12 cellular contexts compared by ENCODE assay signal in genomic region chr2:239324456-239324855, GRCh38.
DNase-seq lines count a peak whose midpoint lies in the region; ATAC-seq and TF ChIP-seq lines count a peak whose summit lies in the region.
"Had no signal": no experiment of that assay in that cellular context is flagged by ENCODE, and none has a peak within 500 bp of the region (broad histone marks: within the 10 kb centered on the region; RNA-seq: fewer than 3 reads in every experiment).

No MANE protein-coding gene starts in this region.

- H3K27ac Mint-ChIP-seq in CD4-positive, alpha-beta memory T cell: peak overlapping the region in 5 of 7 donors; percentile 23 to 85 (median 67)
- H3K27ac Mint-ChIP-seq in activated T-helper 1 cell treated with anti-CD3 and anti-CD28 coated beads, Interleukin-12 subunit alpha, Interleukin-12 subunit beta, Interleukin-2, Interleukin-4 antibody, amounts not matched to agents 30 ng/mL and 10 ng/mL and 1 ng/mL, durations not matched to agents 14 hours and 24 hours and 36 hours: peak overlapping the region; percentile 34
- peak overlapping the region; percentile 88 for H3K27ac Mint-ChIP-seq in nephron progenitor cell

- peaks cover 10% of the 10 kb centered on the region; the same call in 1 of the 2 replicates for H3K79me2 ChIP-seq in SK-N-SH (ENCODE audit: insufficient read depth)

- H2AFZ ChIP-seq in SK-N-SH (ENCODE audit: low read depth): no peak overlapping the region
- H2AFZ ChIP-seq: PC-9 had no signal

- peaks cover 0 to 4% (median 0%) of the 10 kb centered on the region in 8 donors for H3K9me3 Mint-ChIP-seq in CD4-positive, alpha-beta memory T cell
- H3K9me3 Mint-ChIP-seq in activated T-helper 1 cell treated with anti-CD3 and anti-CD28 coated beads, Interleukin-12 subunit alpha, Interleukin-12 subunit beta, Interleukin-2, Interleukin-4 antibody, amounts not matched to agents 30 ng/mL and 10 ng/mL and 1 ng/mL, durations not matched to agents 14 hours and 24 hours and 36 hours: no peaks in the 10 kb centered on the region
- peaks cover 11% of the 10 kb centered on the region for H3K9me3 Mint-ChIP-seq in nephron progenitor cell

- H3K36me3 ChIP-seq in SK-N-SH (replicated peaks in 1 of 2; ENCODE audit: control insufficient read depth in 1 of 2, insufficient read depth in 2 of 2, low read length in 1 of 2): peaks cover 0 to 2% of the 10 kb centered on the region in 2 experiments
- no peaks in the 10 kb centered on the region for H3K36me3 ChIP-seq in CD4-positive, alpha-beta memory T cell (ENCODE audit: insufficient read depth, low read length)

- H3K27me3 ChIP-seq in SK-N-SH (ENCODE audit: insufficient read depth): no peaks in the 10 kb centered on the region
- H3K27me3 ChIP-seq in CD4-positive, alpha-beta memory T cell (ENCODE audit: insufficient read depth, low read length): no peaks in the 10 kb centered on the region

- DNase-seq in SK-N-SH (peak; percentile 12), nephron progenitor cell (no peak), COLO668 (lab: John Stamatoyannopoulos, UW; ENCODE audit: unreplicated experiment) (no peak)
- DNase-seq in CD4-positive, alpha-beta memory T cell: no peak
- DNase-seq in activated T-helper 1 cell treated with anti-CD3 and anti-CD28 coated beads, Interleukin-12 subunit alpha, Interleukin-12 subunit beta, Interleukin-2, Interleukin-4 antibody, amounts not matched to agents 30 ng/mL and 10 ng/mL and 1 ng/mL, durations not matched to agents 14 hours and 24 hours and 36 hours (ENCODE audit: low spot score): no peak
- DNase-seq: DMS 273 treated with DMSO at 0.1 percent for 48 hours; effector memory CD8-positive, alpha-beta T cell; PC-9; stimulated activated CD4-positive, alpha-beta T cell treated with anti-CD3 and anti-CD28 coated beads, Interleukin-12 subunit alpha, Interleukin-12 subunit beta, amount 100 ng/mL, for 4 hours had no signal

- no peak for TF ChIP-seq EP300 in SK-N-SH (IDR thresholded peaks at IDR 0.05; ENCODE audit: borderline replicate concordance in 1 of 2, low read depth in 1 of 2, low read length in 1 of 2)

- CTCF ChIA-PET in SK-N-SH (lab: Yijun Ruan, JAX): no interaction called here
- CTCF ChIA-PET in CD4-positive, alpha-beta memory T cell (lab: Charles Lee; ENCODE audit: partially characterized antibody): interaction anchor here (1.4 kb wide), 1 partner anchor 74 kb away, joined by 3 read pairs; no protein-coding TSS in a partner anchor

- TF ChIP-seq CTCF in SK-N-SH (IDR thresholded peaks at IDR 0.05): no peak
- TF ChIP-seq CTCF in nephron progenitor cell (IDR thresholded peaks at IDR 0.05): no peak

- H3K4me2 ChIP-seq in SK-N-SH: no peak overlapping the region
- H3K4me2 ChIP-seq: PC-9 had no signal

- no peaks in the 10 kb centered on the region for H3K9me3 ChIP-seq in SK-N-SH
- no peaks in the 10 kb centered on the region for H3K9me3 ChIP-seq in CD4-positive, alpha-beta memory T cell (ENCODE audit: control insufficient read depth in 1 of 2, low read length in 2 of 2)

- H3K4me1 ChIP-seq in SK-N-SH (ENCODE audit: control insufficient read depth in 1 of 2, insufficient read depth in 2 of 2, low read depth in 1 of 2, low read length in 1 of 2): peaks cover 9 to 36% of the 10 kb centered on the region in 2 experiments; a peak in 3 of 4 replicates
- peaks cover 72% of the 10 kb centered on the region for H3K4me1 ChIP-seq in CD4-positive, alpha-beta memory T cell (ENCODE audit: insufficient read depth, low read length)

- no peaks in the 10 kb centered on the region for H3F3A ChIP-seq in SK-N-SH (replicated peaks; ENCODE audit: insufficient read depth)

- no peaks in the 10 kb centered on the region for H3K27me3 Mint-ChIP-seq in CD4-positive, alpha-beta memory T cell
- H3K27me3 Mint-ChIP-seq in activated T-helper 1 cell treated with anti-CD3 and anti-CD28 coated beads, Interleukin-12 subunit alpha, Interleukin-12 subunit beta, Interleukin-2, Interleukin-4 antibody, amounts not matched to agents 30 ng/mL and 10 ng/mL and 1 ng/mL, durations not matched to agents 14 hours and 24 hours and 36 hours (ENCODE audit: insufficient read depth): no peaks in the 10 kb centered on the region
- no peaks in the 10 kb centered on the region for H3K27me3 Mint-ChIP-seq in nephron progenitor cell (ENCODE audit: low read depth, poor library complexity)
- H3K27me3 Mint-ChIP-seq: effector memory CD8-positive, alpha-beta T cell had no signal

- H3K4me3 Mint-ChIP-seq in CD4-positive, alpha-beta memory T cell: peak overlapping the region in 1 of 8 donors; percentile 56
- H3K4me3 Mint-ChIP-seq in activated T-helper 1 cell treated with anti-CD3 and anti-CD28 coated beads, Interleukin-12 subunit alpha, Interleukin-12 subunit beta, Interleukin-2, Interleukin-4 antibody, amounts not matched to agents 30 ng/mL and 10 ng/mL and 1 ng/mL, durations not matched to agents 14 hours and 24 hours and 36 hours: peak overlapping the region; percentile 19
- H3K4me3 Mint-ChIP-seq in nephron progenitor cell: no peak overlapping the region
- H3K4me3 Mint-ChIP-seq: effector memory CD8-positive, alpha-beta T cell had no signal

- H3K9me2 ChIP-seq in SK-N-SH: no peaks in the 10 kb centered on the region

- ATAC-seq in SK-N-SH treated with all-trans-retinoic acid at 6 μM for 48 hours (no peak), HG02588 (IDR thresholded peaks at IDR 0.05; ENCODE audit: unreplicated experiment) (no peak), GM18519 (IDR thresholded peaks at IDR 0.05; ENCODE audit: low FRiP score, unreplicated experiment) (no peak)
- ATAC-seq: effector memory CD8-positive, alpha-beta T cell had no signal

- peaks cover 3 to 7% of the 10 kb centered on the region in 2 donors for H3K36me3 Mint-ChIP-seq in CD4-positive, alpha-beta memory T cell
- H3K36me3 Mint-ChIP-seq in activated T-helper 1 cell treated with anti-CD3 and anti-CD28 coated beads, Interleukin-12 subunit alpha, Interleukin-12 subunit beta, Interleukin-2, Interleukin-4 antibody, amounts not matched to agents 30 ng/mL and 10 ng/mL and 1 ng/mL, durations not matched to agents 14 hours and 24 hours and 36 hours (ENCODE audit: low read depth): peaks cover 16% of the 10 kb centered on the region
- H3K36me3 Mint-ChIP-seq in nephron progenitor cell (ENCODE audit: low read depth): peaks cover 54% of the 10 kb centered on the region

- intact Hi-C loops in CD4-positive, alpha-beta memory T cell (cut with micrococcal nuclease): no loop called here
- intact Hi-C loops in activated T-helper 1 cell treated with anti-CD3 and anti-CD28 coated beads, Interleukin-12 subunit alpha, Interleukin-12 subunit beta, Interleukin-2, Interleukin-4 antibody, amounts not matched to agents 30 ng/mL and 10 ng/mL and 1 ng/mL, durations not matched to agents 14 hours and 24 hours and 36 hours (cut with micrococcal nuclease): no loop called here

- no peaks in the 10 kb centered on the region for H4K20me1 ChIP-seq in SK-N-SH (ENCODE audit: insufficient read depth)

- 92% methylated on average over 13 of the region's 14 CpGs for WGBS in SK-N-SH (ENCODE audit: low lambda C conversion rate)

- POLR2A ChIA-PET in SK-N-SH (lab: Yijun Ruan, JAX): no interaction called here
- POLR2A ChIA-PET in CD4-positive, alpha-beta memory T cell (lab: Charles Lee; ENCODE audit: partially characterized antibody): interaction anchor here (1.1 to 2.3 kb wide), 3 partner anchors 57 to 77 kb away, joined by 3 to 8 read pairs (median 7); partner anchors contain the start of gene HDAC4

- H3K4me3 ChIP-seq in SK-N-SH (ENCODE audit: low read depth in 2 of 2, low read length in 1 of 2): no peak overlapping the region
- H3K4me3 ChIP-seq in CD4-positive, alpha-beta memory T cell (ENCODE audit: low read length in 2 of 2): no peak overlapping the region
- H3K4me3 ChIP-seq: PC-9 had no signal

- H3K27ac ChIP-seq in SK-N-SH (ENCODE audit: low read depth in 2 of 2, low read length in 1 of 2): no peak overlapping the region
- no peak overlapping the region for H3K27ac ChIP-seq in CD4-positive, alpha-beta memory T cell (ENCODE audit: low read depth, low read length)
- H3K27ac ChIP-seq: PC-9 had no signal

- H3K9ac ChIP-seq in SK-N-SH: no peak overlapping the region

- no peak for TF ChIP-seq RAD21 in SK-N-SH (IDR thresholded peaks at IDR 0.05; ENCODE audit: low read length)

- peaks cover 46 to 82% (median 64%) of the 10 kb centered on the region in 4 donors for H3K4me1 Mint-ChIP-seq in CD4-positive, alpha-beta memory T cell
- peaks cover 85% of the 10 kb centered on the region for H3K4me1 Mint-ChIP-seq in activated T-helper 1 cell treated with anti-CD3 and anti-CD28 coated beads, Interleukin-12 subunit alpha, Interleukin-12 subunit beta, Interleukin-2, Interleukin-4 antibody, amounts not matched to agents 30 ng/mL and 10 ng/mL and 1 ng/mL, durations not matched to agents 14 hours and 24 hours and 36 hours (ENCODE audit: low read depth)
- H3K4me1 Mint-ChIP-seq in nephron progenitor cell: peaks cover 62% of the 10 kb centered on the region

TF ChIP-seq in SK-N-SH, 30 proteins besides CTCF, POLR2A, EP300 and RAD21 (continues in another document):
- no peak for TF ChIP-seq GABPA (IDR thresholded peaks at IDR 0.05; ENCODE audit: low read depth)
- no peak for TF ChIP-seq RFX5 (IDR thresholded peaks at IDR 0.05; ENCODE audit: low read length)
- TF ChIP-seq POLR2AphosphoS5 (IDR thresholded peaks at IDR 0.05; ENCODE audit: low read depth, low read length): no peak
- no peak for TF ChIP-seq EZH2phosphoT487 (IDR thresholded peaks at IDR 0.05; ENCODE audit: borderline replicate concordance, low read depth)
- no peak for TF ChIP-seq MEF2A (IDR thresholded peaks at IDR 0.05; ENCODE audit: borderline replicate concordance, low read depth)
- no peak for TF ChIP-seq TAF1 (IDR thresholded peaks at IDR 0.05; ENCODE audit: borderline replicate concordance, low read depth, low read length)
- no peak for TF ChIP-seq FOSL2 (IDR thresholded peaks at IDR 0.05; ENCODE audit: borderline replicate concordance, low read depth)

Comparison
In these comparisons a context has a peak if more than half of its experiments do, and no peak if none do; other contexts are left out.
1. H3K27ac Mint-ChIP-seq: peak in every context shown above with its lines; median percentile 88 in nephron progenitor cell; 67 in CD4-positive, alpha-beta memory T cell; 34 in activated T-helper 1 cell treated with anti-CD3 and anti-CD28 coated beads, Interleukin-12 subunit alpha, Interleukin-12 subunit beta, Interleukin-2, Interleukin-4 antibody, amounts not matched to agents 30 ng/mL and 10 ng/mL and 1 ng/mL, durations not matched to agents 14 hours and 24 hours and 36 hours.